In genomic region chr12:101287357-101287756, GRCh38 we compare ENCODE assay signal across 16 cellular contexts. TPM values are rescaled to one million over a fixed set of nuclear protein-coding genes. Genes with fewer than 3 reads are reported as not detected.
DNase-seq lines count a peak whose midpoint lies in the region; ATAC-seq and TF ChIP-seq lines count a peak whose summit lies in the region.
"Had no signal": no experiment of that assay in that cellular context is flagged by ENCODE, and none has a peak within 500 bp of the region (broad histone marks: within the 10 kb centered on the region; RNA-seq: fewer than 3 reads in every experiment).

No MANE protein-coding gene starts in this region.

- H3K27me3 ChIP-seq in upper lobe of right lung (no peaks in the 10 kb centered on the region), tibial nerve (no peaks in the 10 kb centered on the region)

- intact Hi-C loops in upper lobe of right lung (cut with DNase I) = no loop called here

- ATAC-seq in upper lobe of right lung (peak; percentile 32), GM19463 (IDR thresholded peaks at IDR 0.05; ENCODE audit: unreplicated experiment) (no peak)
- ATAC-seq: CD8-positive, alpha-beta T cell; GM12878; GM23338; HepG2 had no signal

- no peak for TF ChIP-seq EP300 in tibial nerve (IDR thresholded peaks at IDR 0.05)

- DNase-seq in NCI-H748 (lab: John Stamatoyannopoulos, UW; ENCODE audit: unreplicated experiment) (peak; percentile 9), NCI-H748 treated with DMSO at 0.1 percent for 48 hours (lab: John Stamatoyannopoulos, UW) (no peak), NCI-H2029 treated with DMSO at 0.1 percent for 48 hours (lab: John Stamatoyannopoulos, UW) (peak; percentile 19), NCI-H510A treated with DMSO at 0.1 percent for 48 hours (lab: John Stamatoyannopoulos, UW) (peak; percentile 83), upper lobe of right lung (no peak), activated gamma-delta T cell treated with Interleukin-2 at 50 U/mL for 16 hours (no peak), tibial nerve (ENCODE audit: low spot score in 2 of 2) (no peak)
- DNase-seq: CD8-positive, alpha-beta T cell; COR-L47; DMS79; H7 had no signal

- TF ChIP-seq POLR2A in tibial nerve (IDR thresholded peaks at IDR 0.05) = no peak

- H3K36me3 ChIP-seq in upper lobe of right lung (peaks cover 75% of the 10 kb centered on the region), tibial nerve (peaks cover 0 to 90% (median 3%) of the 10 kb centered on the region in 3 donors)

- H3K4me3 ChIP-seq in upper lobe of right lung (no peak overlapping the region), tibial nerve (no peak overlapping the region)
- H3K4me3 ChIP-seq: GM12878, GM23338 had no signal

- H3K4me1 ChIP-seq in upper lobe of right lung = no peaks in the 10 kb centered on the region
- H3K4me1 ChIP-seq in tibial nerve = peaks cover 0 to under 1% (median 0%) of the 10 kb centered on the region in 4 donors

- H3K27ac ChIP-seq in upper lobe of right lung (no peak overlapping the region), tibial nerve (no peak overlapping the region)
- H3K27ac ChIP-seq: 22Rv1 had no signal

- no peak for TF ChIP-seq CTCF in upper lobe of right lung (IDR thresholded peaks at IDR 0.05)
- TF ChIP-seq CTCF in tibial nerve (IDR thresholded peaks at IDR 0.05) = no peak

- H3K9me3 ChIP-seq in upper lobe of right lung (no peaks in the 10 kb centered on the region), tibial nerve (no peaks in the 10 kb centered on the region)

- WGBS in tibial nerve, 2 donors = 85 to 87% methylated on average over 3 of the region's 3 CpGs

RNA-seq across cellular contexts. Expression of gene UTP20, which starts 7.5 kb away (rescaled TPM):
- total RNA-seq in upper lobe of right lung = 14.0 TPM
- total RNA-seq in tibial nerve = 10 to 100 TPM; 10.4 to 15.9 (median 13.1) TPM

Comparison
In these comparisons a context has a peak if more than half of its experiments do, and no peak if none do; other contexts are left out.
1. DNase-seq: peak in NCI-H748 (single experiment), NCI-H2029 treated with DMSO at 0.1 percent for 48 hours (single experiment) and NCI-H510A treated with DMSO at 0.1 percent for 48 hours (single experiment); none in NCI-H748 treated with DMSO at 0.1 percent for 48 hours (single experiment), upper lobe of right lung (single experiment), activated gamma-delta T cell treated with Interleukin-2 at 50 U/mL for 16 hours (single experiment) and tibial nerve (0 of 2).